Comparison of ENCODE assay signal across 23 cellular contexts in the genomic region with DNA sequence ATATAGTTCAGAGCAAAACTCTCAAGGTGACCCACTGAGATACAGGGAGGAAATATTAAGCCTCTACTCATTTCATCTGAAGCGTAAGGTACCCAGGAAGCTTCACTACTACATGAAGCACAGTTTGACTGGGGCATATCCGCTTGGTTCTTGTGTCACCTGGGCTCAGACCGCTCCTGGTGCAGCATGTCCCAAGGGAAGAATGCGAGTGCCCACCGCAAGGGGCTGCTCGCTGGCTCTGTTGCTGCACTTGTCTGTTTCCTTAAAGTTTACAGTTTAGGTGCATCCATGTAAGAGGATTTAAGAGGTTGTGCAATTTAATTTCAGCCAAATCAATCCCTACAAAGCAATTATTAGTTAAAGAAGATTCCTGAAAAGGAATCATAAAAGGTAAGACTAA.
"Had no signal": no experiment of that assay in that cellular context is flagged by ENCODE, and none has a peak within 500 bp of the region (broad histone marks: within the 10 kb centered on the region; RNA-seq: fewer than 3 reads in every experiment).

No MANE protein-coding gene starts in this region.

- ATAC-seq: activated naive CD4-positive, alpha-beta T cell treated with anti-CD3 and anti-CD28 coated beads, Interleukin-2, amount 50 U/mL, for 72 hours; activated T-cell treated with anti-CD3 and anti-CD28 coated beads, Interleukin-2, amount 50 U/mL, for 4 hours had no signal

- FAIRE-seq: colon, RCC 7860 had no signal

- DNase-seq: activated B cell treated with CpG ODN at 0.5 μM for 24 hours; activated CD4-positive, alpha-beta memory T cell treated with anti-CD3 and anti-CD28 coated beads for 36 hours; activated CD4-positive, alpha-beta T cell treated with anti-CD3 and anti-CD28 coated beads for 1 hour; activated CD4-positive, alpha-beta T cell treated with anti-CD3 and anti-CD28 coated beads, Interleukin-2, amount 10 ng/mL, durations not matched to agents 24 days and 14 days; activated CD8-positive, alpha-beta memory T cell treated with anti-CD3 and anti-CD28 coated beads for 24 hours; activated effector memory CD4-positive, alpha-beta T cell treated with anti-CD3 and anti-CD28 coated beads, Interleukin-2, amount 50 U/mL, for 16 hours; activated naive CD4-positive, alpha-beta T cell treated with Interleukin-2 at 50 U/mL for 16 hours; activated T-cell treated with anti-CD3 and anti-CD28 coated beads, Interleukin-2, amount 50 U/mL, for 4 hours; amygdala; cerebellar nuclear complex; NCI-H1092 treated with DMSO at 0.1 percent for 48 hours; NCI-H1417 treated with DMSO at 0.1 percent for 48 hours; NCI-H187 treated with DMSO at 0.1 percent for 48 hours; NCI-H2081 treated with DMSO at 0.1 percent for 48 hours; NCI-H2171; NCI-H226; NCI-H526; NCI-H774; SIG-M5 had no signal

- H3K27ac ChIP-seq: KMS-11 had no signal

- H3K9ac ChIP-seq: KMS-11 had no signal

- H3K4me2 ChIP-seq: KMS-11 had no signal
